In genomic region chr11:81870066-81870412, GRCh38 we compare ENCODE assay signal across 8 cellular contexts.
DNase-seq lines count a peak whose midpoint lies in the region; ATAC-seq and TF ChIP-seq lines count a peak whose summit lies in the region.

No MANE protein-coding gene starts in this region.

- peak overlapping the region; percentile 76 for H3K4me3 Mint-ChIP-seq in activated naive CD8-positive, alpha-beta T cell

- H3K4me1 ChIP-seq in gastrocnemius medialis = no peaks in the 10 kb centered on the region

- no peaks in the 10 kb centered on the region for H3K27me3 ChIP-seq in gastrocnemius medialis

- H3K27ac ChIP-seq in gastrocnemius medialis = no peak overlapping the region

- ATAC-seq in GM18502 (IDR thresholded peaks at IDR 0.05; ENCODE audit: poor library complexity, unreplicated experiment) (peak; percentile 66), GM19455 (IDR thresholded peaks at IDR 0.05; ENCODE audit: unreplicated experiment) (peak; percentile 62), HG03103 (IDR thresholded peaks at IDR 0.05; ENCODE audit: low read depth, unreplicated experiment) (peak; percentile 55), gastrocnemius medialis (no peak)

- intact Hi-C loops in gastrocnemius medialis (cut with DNase I; ENCODE audit: low total_unique reads) (no loop called here), head of caudate nucleus (cut with DNase I) (no loop called here)

- DNase-seq in gastrocnemius medialis (no peak), SHP77 (lab: John Stamatoyannopoulos, UW) (no peak), head of caudate nucleus (no peak), SHP77 treated with DMSO at 0.1 percent for 48 hours (lab: John Stamatoyannopoulos, UW) (no peak)

- H3K4me3 ChIP-seq in gastrocnemius medialis = no peak overlapping the region

- H3K9me3 ChIP-seq in gastrocnemius medialis = no peaks in the 10 kb centered on the region

- no peaks in the 10 kb centered on the region for H3K36me3 ChIP-seq in gastrocnemius medialis

- peaks cover 56% of the 10 kb centered on the region for H3K4me1 Mint-ChIP-seq in activated naive CD8-positive, alpha-beta T cell (ENCODE audit: low read depth)

- peak overlapping the region; percentile 81 for H3K27ac Mint-ChIP-seq in activated naive CD8-positive, alpha-beta T cell

- no peak for TF ChIP-seq POLR2A in gastrocnemius medialis (IDR thresholded peaks at IDR 0.05)

- in situ Hi-C loops in gastrocnemius medialis (cut with MboI; ENCODE audit: low sequenced_read_pairs in 4 of 4) = no loop called here

- H3K27me3 Mint-ChIP-seq in activated naive CD8-positive, alpha-beta T cell = no peaks in the 10 kb centered on the region

- H3K36me3 Mint-ChIP-seq in activated naive CD8-positive, alpha-beta T cell = peaks cover 2% of the 10 kb centered on the region

- no peaks in the 10 kb centered on the region for H3K9me3 Mint-ChIP-seq in activated naive CD8-positive, alpha-beta T cell (ENCODE audit: low read depth)

- TF ChIP-seq CTCF in gastrocnemius medialis (IDR thresholded peaks at IDR 0.05 in 4 of 5, conservative IDR thresholded peaks at IDR 0.05 in 1 of 5) = no peak

Comparison
In these comparisons a context has a peak if more than half of its experiments do, and no peak if none do; other contexts are left out.
1. ATAC-seq: peak in GM18502 (single experiment), GM19455 (single experiment) and HG03103 (single experiment); none in gastrocnemius medialis (0 of 2).